In genomic region chr14:78959674-78960264, GRCh38 we compare ENCODE assay signal across 8 cellular contexts.
DNase-seq lines count a peak whose midpoint lies in the region; FAIRE-seq and TF ChIP-seq lines count a peak whose summit lies in the region.

No MANE protein-coding gene starts in this region.

- FAIRE-seq in GM19239 (lab: Jason Lieb, UNC): no peak

- DNase-seq in CD14-positive monocyte (ENCODE audit: low spot score): no peak
- peak; percentile 24 for DNase-seq in GM19239 (ENCODE audit: insufficient read length, low spot score)
- DNase-seq in HPDE6-E6E7 (ENCODE audit: extremely low spot score): peak; percentile 73
- peak; percentile 7 for DNase-seq in NCI-H82 treated with DMSO at 0.1 percent for 48 hours (lab: John Stamatoyannopoulos, UW; ENCODE audit: unreplicated experiment)
- DNase-seq in activated CD8-positive, alpha-beta memory T cell treated with anti-CD3 and anti-CD28 coated beads, Interleukin-2, amount 50 U/mL, for 48 hours: peak; percentile 68
- no peak for DNase-seq in esophagus squamous epithelium (lab: John Stamatoyannopoulos, UW)
- DNase-seq in substantia nigra (lab: John Stamatoyannopoulos, UW): peak in 44 of 49 donors; percentile 1 to 79 (median 50)

- H3K27me3 ChIP-seq in esophagus squamous epithelium: no peaks in the 10 kb centered on the region

- H3K27ac Mint-ChIP-seq in CD14-positive monocyte (no peak overlapping the region), nephron (peak overlapping the region in 1 of 3 experiments; percentile 27)

- no peak overlapping the region for H3K27ac ChIP-seq in esophagus squamous epithelium
- H3K27ac ChIP-seq in substantia nigra (ENCODE audit: low read depth, low read length, poor library complexity, severe bottlenecking): no peak overlapping the region

- 20 to 23% methylated on average over 9 of the region's 9 CpGs for WGBS in esophagus squamous epithelium, 2 donors

- no peaks in the 10 kb centered on the region for H3K36me3 ChIP-seq in esophagus squamous epithelium

- H3K27me3 Mint-ChIP-seq in CD14-positive monocyte (ENCODE audit: low read depth in 3 of 3) (peaks cover 3 to 5% (median 4%) of the 10 kb centered on the region in 3 donors), nephron (ENCODE audit: low read depth) (no peaks in the 10 kb centered on the region)

- H3K9me3 Mint-ChIP-seq in CD14-positive monocyte (no peaks in the 10 kb centered on the region), nephron (no peaks in the 10 kb centered on the region)

- H3K4me1 ChIP-seq in esophagus squamous epithelium: no peaks in the 10 kb centered on the region

- no peaks in the 10 kb centered on the region for H3K9me3 ChIP-seq in esophagus squamous epithelium

- intact Hi-C loops in CD14-positive monocyte (cut with micrococcal nuclease): no loop called here
- intact Hi-C loops in esophagus squamous epithelium (cut with DNase I): no loop called here

- H3K4me3 ChIP-seq in esophagus squamous epithelium: peak overlapping the region in 1 of 4 donors; percentile 46

- H3K4me1 Mint-ChIP-seq in CD14-positive monocyte (no peaks in the 10 kb centered on the region), nephron (no peaks in the 10 kb centered on the region)

- no peak for TF ChIP-seq POLR2A in esophagus squamous epithelium (IDR thresholded peaks at IDR 0.05)

- H3K36me3 Mint-ChIP-seq in CD14-positive monocyte (no peaks in the 10 kb centered on the region), nephron (ENCODE audit: low read depth) (no peaks in the 10 kb centered on the region)

- TF ChIP-seq CTCF in CD14-positive monocyte (IDR thresholded peaks at IDR 0.05) (peak; percentile 91), esophagus squamous epithelium (IDR thresholded peaks at IDR 0.05) (peak; percentile 55 to 80 (median 62)), nephron (IDR thresholded peaks at IDR 0.05; ENCODE audit: unreplicated experiment in 3 of 3) (peak; percentile 79 to 90 (median 88))

- H3K4me3 Mint-ChIP-seq in CD14-positive monocyte: no peak overlapping the region
- no peak overlapping the region for H3K4me3 Mint-ChIP-seq in nephron

Comparison
In these comparisons a context has a peak if more than half of its experiments do, and no peak if none do; other contexts are left out.
1. DNase-seq: peak in GM19239 (single experiment), HPDE6-E6E7 (single experiment), NCI-H82 treated with DMSO at 0.1 percent for 48 hours (single experiment), activated CD8-positive, alpha-beta memory T cell treated with anti-CD3 and anti-CD28 coated beads, Interleukin-2, amount 50 U/mL, for 48 hours (single experiment) and substantia nigra (44 of 49); none in CD14-positive monocyte (single experiment) and esophagus squamous epithelium (single experiment).
2. Peak in every context shown above with its lines, with median percentiles within 50 percentile points of each other: CTCF ChIP-seq.